In the genomic region with DNA sequence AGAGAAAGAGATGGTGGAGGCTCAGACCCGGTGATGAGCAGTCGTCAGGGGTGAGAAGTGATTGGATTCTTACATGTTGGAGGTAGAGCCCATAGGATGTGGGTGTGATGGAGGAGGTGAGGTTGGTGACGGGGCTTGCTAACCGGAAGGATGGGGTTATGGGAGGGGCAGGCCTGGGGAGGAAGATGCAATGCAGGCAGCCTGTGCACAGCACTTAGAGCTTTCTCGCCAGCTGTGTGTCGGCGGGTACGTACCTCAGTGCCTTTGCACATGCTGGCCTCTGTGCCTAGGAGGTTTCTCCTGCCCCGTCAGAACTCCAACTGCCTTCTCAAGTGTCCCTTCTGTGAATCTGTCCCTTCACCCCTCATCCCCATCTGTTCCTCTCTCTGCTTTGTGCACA, we compare ENCODE assay signal across 13 cellular contexts. TPM values are rescaled to one million over a fixed set of nuclear protein-coding genes. Genes with fewer than 3 reads are reported as not detected.
DNase-seq lines count a peak whose midpoint lies in the region; ATAC-seq and TF ChIP-seq lines count a peak whose summit lies in the region.
"Had no signal": no experiment of that assay in that cellular context is flagged by ENCODE, and none has a peak within 500 bp of the region (broad histone marks: within the 10 kb centered on the region; RNA-seq: fewer than 3 reads in every experiment).

No MANE protein-coding gene starts in this region.

- H3K36me3 Mint-ChIP-seq in MCF 10A (ENCODE audit: insufficient read depth, unreplicated experiment) = no peaks in the 10 kb centered on the region
- H3K36me3 Mint-ChIP-seq in activated CD8-positive, alpha-beta T cell treated with anti-CD3 and anti-CD28 coated beads, Interleukin-2, amount 10 ng/mL, durations not matched to agents 7 days and 5 days (ENCODE audit: low read depth) = no peaks in the 10 kb centered on the region
- peaks cover 5% of the 10 kb centered on the region for H3K36me3 Mint-ChIP-seq in effector memory CD8-positive, alpha-beta T cell (ENCODE audit: insufficient read depth)
- H3K36me3 Mint-ChIP-seq in type B pancreatic cell = no peaks in the 10 kb centered on the region

- H3K9me3 ChIP-seq in mammary epithelial cell (replicated peaks; ENCODE audit: insufficient read depth, low read length) (no peaks in the 10 kb centered on the region), BE2C (no peaks in the 10 kb centered on the region)
- H3K9me3 ChIP-seq: upper lobe of left lung had no signal

- H3K27me3 Mint-ChIP-seq in MCF 10A (ENCODE audit: insufficient read depth, unreplicated experiment) (no peaks in the 10 kb centered on the region), type B pancreatic cell (peaks cover 45% of the 10 kb centered on the region)
- H3K27me3 Mint-ChIP-seq in activated CD8-positive, alpha-beta T cell treated with anti-CD3 and anti-CD28 coated beads, Interleukin-2, amount 10 ng/mL, durations not matched to agents 7 days and 5 days (ENCODE audit: low read depth) = peaks cover 32% of the 10 kb centered on the region
- peaks cover 9 to 35% of the 10 kb centered on the region in 2 donors for H3K27me3 Mint-ChIP-seq in effector memory CD8-positive, alpha-beta T cell

- no peaks in the 10 kb centered on the region for H4K20me1 ChIP-seq in mammary epithelial cell (ENCODE audit: insufficient read depth, low read length)

- H3K27ac ChIP-seq in mammary epithelial cell (ENCODE audit: insufficient read depth, low read depth, low read length) = no peak overlapping the region
- H3K27ac ChIP-seq: upper lobe of left lung had no signal

- CTCF ChIA-PET in mammary epithelial cell (lab: Charles Lee; ENCODE audit: low non-redundant PET) (interaction anchor here (0.6 to 1.4 kb wide), 3 partner anchors 26 to 711 kb away, joined by 4 to 10 read pairs (median 10); no protein-coding TSS in a partner anchor), MCF 10A (lab: Yijun Ruan, JAX) (interaction anchor here (0.6 to 22.1 kb wide), 26 partner anchors 9 to 1382 kb away, joined by 3 to 385 read pairs (median 6); partner anchors contain the start of gene DHCR24)
- CTCF ChIA-PET in activated CD8-positive, alpha-beta T cell treated with anti-CD3 and anti-CD28 coated beads, Interleukin-2, amount 10 ng/mL, durations not matched to agents 7 days and 5 days (lab: Charles Lee) = interaction anchor here (0.6 to 6.4 kb wide), 17 partner anchors 9 to 194 kb away, joined by 3 to 119 read pairs (median 4); partner anchors contain the start of genes DHCR24 and TTC22

- dilution Hi-C loops in mammary epithelial cell (cut with HindIII; ENCODE audit: low sequenced_read_pairs) = no loop called here

- no peak overlapping the region for H3K9ac ChIP-seq in mammary epithelial cell (ENCODE audit: insufficient read depth, low read length)

- TF ChIP-seq CTCF in mammary epithelial cell (conservative IDR thresholded peaks at IDR 0.05 in 1 of 2, IDR thresholded peaks at IDR 0.05 in 1 of 2; ENCODE audit: extremely low read depth in 1 of 2, insufficient read depth in 1 of 2, low read depth in 1 of 2, low read length in 2 of 2) (no peak), MCF 10A (IDR thresholded peaks at IDR 0.05; ENCODE audit: unreplicated experiment) (no peak), type B pancreatic cell (conservative IDR thresholded peaks at IDR 0.05) (no peak), BE2C (IDR thresholded peaks at IDR 0.05; ENCODE audit: low read depth, low read length) (no peak)

- no peak overlapping the region for H3K4me3 Mint-ChIP-seq in MCF 10A (ENCODE audit: unreplicated experiment)
- peak overlapping the region; percentile 42 for H3K4me3 Mint-ChIP-seq in activated CD8-positive, alpha-beta T cell treated with anti-CD3 and anti-CD28 coated beads, Interleukin-2, amount 10 ng/mL, durations not matched to agents 7 days and 5 days
- peak overlapping the region; percentile 61 to 74 for H3K4me3 Mint-ChIP-seq in effector memory CD8-positive, alpha-beta T cell
- peak overlapping the region; percentile 65 for H3K4me3 Mint-ChIP-seq in type B pancreatic cell

- H3K9me3 Mint-ChIP-seq in MCF 10A (ENCODE audit: unreplicated experiment) (no peaks in the 10 kb centered on the region), type B pancreatic cell (no peaks in the 10 kb centered on the region)
- H3K9me3 Mint-ChIP-seq in activated CD8-positive, alpha-beta T cell treated with anti-CD3 and anti-CD28 coated beads, Interleukin-2, amount 10 ng/mL, durations not matched to agents 7 days and 5 days (ENCODE audit: insufficient read depth) = no peaks in the 10 kb centered on the region
- no peaks in the 10 kb centered on the region for H3K9me3 Mint-ChIP-seq in effector memory CD8-positive, alpha-beta T cell

- peak; percentile 79 for ATAC-seq in activated CD8-positive, alpha-beta T cell treated with anti-CD3 and anti-CD28 coated beads, Interleukin-2, amount 10 ng/mL, durations not matched to agents 7 days and 5 days
- ATAC-seq in effector memory CD8-positive, alpha-beta T cell (replicated peaks) = peak; percentile 91
- ATAC-seq in GM19463 (IDR thresholded peaks at IDR 0.05; ENCODE audit: unreplicated experiment) = no peak

- H3K4me2 ChIP-seq in mammary epithelial cell (ENCODE audit: insufficient read depth, low read depth, low read length) = no peak overlapping the region

- DNase-seq in mammary epithelial cell = no peak
- DNase-seq in MCF 10A (ENCODE audit: unreplicated experiment) = no peak
- peak; percentile 81 for DNase-seq in activated CD8-positive, alpha-beta T cell treated with anti-CD3 and anti-CD28 coated beads, Interleukin-2, amount 10 ng/mL, durations not matched to agents 7 days and 5 days
- DNase-seq in effector memory CD8-positive, alpha-beta T cell = peak; percentile 45 to 60 (median 52)
- DNase-seq in type B pancreatic cell (ENCODE audit: extremely low spot score, unreplicated experiment) = no peak
- no peak for DNase-seq in BE2C
- DNase-seq in effector CD4-positive, alpha-beta T cell = no peak
- DNase-seq: retina had no signal

- H3K4me1 Mint-ChIP-seq in MCF 10A (ENCODE audit: insufficient read depth, unreplicated experiment) (peaks cover 5% of the 10 kb centered on the region), type B pancreatic cell (ENCODE audit: unreplicated experiment) (peaks cover 28% of the 10 kb centered on the region)
- H3K4me1 Mint-ChIP-seq in activated CD8-positive, alpha-beta T cell treated with anti-CD3 and anti-CD28 coated beads, Interleukin-2, amount 10 ng/mL, durations not matched to agents 7 days and 5 days (ENCODE audit: low read depth) = peaks cover 40% of the 10 kb centered on the region
- H3K4me1 Mint-ChIP-seq in effector memory CD8-positive, alpha-beta T cell (ENCODE audit: low read depth in 2 of 2) = peaks cover 23 to 24% of the 10 kb centered on the region in 2 donors

- no peak overlapping the region for H2AFZ ChIP-seq in mammary epithelial cell (ENCODE audit: low read depth, low read length)

- in situ Hi-C loops in mammary epithelial cell (cut with MboI; ENCODE audit: low sequenced_read_pairs in 2 of 2) = loop anchor here (5.0 to 10.0 kb wide), 2 partner anchors 44 to 111 kb away; partner anchors contain the start of gene DHCR24 (in 1 of the 2)

- intact Hi-C loops in mammary epithelial cell (cut with micrococcal nuclease) (loop anchor here (1.0 to 5.0 kb wide), 5 partner anchors 26 to 323 kb away; partner anchors contain the start of gene DHCR24), MCF 10A (cut with micrococcal nuclease) (loop anchor here (1.0 kb wide), 3 partner anchors 26 to 51 kb away; no protein-coding TSS in a partner anchor)

- no peaks in the 10 kb centered on the region for H3K36me3 ChIP-seq in mammary epithelial cell (ENCODE audit: insufficient read depth, low read length)
- no peaks in the 10 kb centered on the region for H3K36me3 ChIP-seq in BE2C
- H3K36me3 ChIP-seq: upper lobe of left lung had no signal

- H3K27ac Mint-ChIP-seq in MCF 10A (ENCODE audit: low read depth, unreplicated experiment) (no peak overlapping the region), type B pancreatic cell (no peak overlapping the region)
- peak overlapping the region; percentile 87 for H3K27ac Mint-ChIP-seq in activated CD8-positive, alpha-beta T cell treated with anti-CD3 and anti-CD28 coated beads, Interleukin-2, amount 10 ng/mL, durations not matched to agents 7 days and 5 days
- H3K27ac Mint-ChIP-seq in effector memory CD8-positive, alpha-beta T cell = peak overlapping the region; percentile 11 to 32

- POLR2A ChIA-PET in MCF 10A (lab: Yijun Ruan, JAX) = interaction anchor here (0.6 to 1.9 kb wide), 4 partner anchors 39 to 73 kb away, joined by 4 to 7 read pairs (median 4); no protein-coding TSS in a partner anchor
- POLR2A ChIA-PET in activated CD8-positive, alpha-beta T cell treated with anti-CD3 and anti-CD28 coated beads, Interleukin-2, amount 10 ng/mL, durations not matched to agents 7 days and 5 days (lab: Charles Lee) = interaction anchor here (0.8 to 1.7 kb wide), 2 partner anchors 45 to 51 kb away, joined by 3 to 9 read pairs; no protein-coding TSS in a partner anchor

- H3K4me3 ChIP-seq in mammary epithelial cell (replicated peaks in 1 of 3; ENCODE audit: insufficient read depth in 1 of 3, low read depth in 2 of 3, low read length in 3 of 3) (no peak overlapping the region), BE2C (ENCODE audit: low read depth, low read length) (no peak overlapping the region)

- H3K79me2 ChIP-seq in mammary epithelial cell (ENCODE audit: insufficient read depth, low read length) = no peaks in the 10 kb centered on the region

- H3K27me3 ChIP-seq in mammary epithelial cell (ENCODE audit: insufficient read depth, low read length) = no peaks in the 10 kb centered on the region
- H3K27me3 ChIP-seq in BE2C = no peaks in the 10 kb centered on the region

- 95% methylated on average over 9 of the region's 9 CpGs for WGBS in mammary epithelial cell (ENCODE audit: low coverage, missing lambda C conversion rate)

- TSS peak; percentile 49 for BruUV-seq in mammary epithelial cell (replicated peaks; lab: Mats Ljungman, UMichigan)
- no TSS peak for BruUV-seq in MCF 10A (replicated peaks; lab: Mats Ljungman, UMichigan)

- H3K4me1 ChIP-seq in mammary epithelial cell (ENCODE audit: insufficient read depth, low read length) (peaks cover 5% of the 10 kb centered on the region), BE2C (no peaks in the 10 kb centered on the region)

RNA-seq across cellular contexts. Expression of gene BSND, which starts 2.9 kb away (rescaled TPM):
- not detected for total RNA-seq in mammary epithelial cell
- not detected for polyA plus RNA-seq in mammary epithelial cell
- not detected for polyA minus RNA-seq in mammary epithelial cell
- total RNA-seq in MCF 10A (2022) = not detected in 2 replicates
- under 1 TPM in 1 of 2 experiments, not detected in 1; 0.05 TPM for total RNA-seq in activated CD8-positive, alpha-beta T cell treated with anti-CD3 and anti-CD28 coated beads, Interleukin-2, amount 10 ng/mL, durations not matched to agents 7 days and 5 days
- 0.05 TPM in 1 of 2 replicates, not detected in the other for total RNA-seq in type B pancreatic cell (ENCODE audit: low replicate concordance)
- not detected for polyA plus RNA-seq in BE2C (2012; ENCODE audit: insufficient read depth, insufficient read length, low read depth)
- total RNA-seq: bronchial epithelial cell, HT1080, mononuclear cell had no signal

RNA-seq across cellular contexts. Expression of gene TMEM61, which starts 15.4 kb away (rescaled TPM):
- 1 to 10 TPM; 1.3 to 1.8 TPM for total RNA-seq in mammary epithelial cell
- polyA plus RNA-seq in mammary epithelial cell = 0.78 TPM
- 8.6 TPM for polyA minus RNA-seq in mammary epithelial cell
- total RNA-seq in MCF 10A (2022) = 0.39 TPM in 1 of 2 replicates, not detected in the other
- not detected for total RNA-seq in activated CD8-positive, alpha-beta T cell treated with anti-CD3 and anti-CD28 coated beads, Interleukin-2, amount 10 ng/mL, durations not matched to agents 7 days and 5 days
- 2.9 and 3.8 TPM in 2 replicates for total RNA-seq in type B pancreatic cell (ENCODE audit: low replicate concordance)
- not detected for polyA plus RNA-seq in BE2C (2012; ENCODE audit: insufficient read depth, insufficient read length, low read depth)
- total RNA-seq: HT1080, mononuclear cell had no signal

RNA-seq across cellular contexts. Expression of gene PCSK9, which starts 43.5 kb away (rescaled TPM):
- total RNA-seq in mammary epithelial cell (10 to 100 TPM in 1 of 2 donors, under 1 TPM in 1; 0.67 to 75.0 TPM), MCF 10A (2022) (not detected in 2 replicates), type B pancreatic cell (ENCODE audit: low replicate concordance) (9.5 and 15.3 TPM in 2 replicates)
- 52.1 TPM for polyA plus RNA-seq in mammary epithelial cell
- polyA minus RNA-seq in mammary epithelial cell = 39.9 TPM
- total RNA-seq in activated CD8-positive, alpha-beta T cell treated with anti-CD3 and anti-CD28 coated beads, Interleukin-2, amount 10 ng/mL, durations not matched to agents 7 days and 5 days = not detected
- not detected for polyA plus RNA-seq in BE2C (2012; ENCODE audit: insufficient read depth, insufficient read length, low read depth)
- total RNA-seq: mononuclear cell had no signal

Comparison
In these comparisons a context has a peak if more than half of its experiments do, and no peak if none do; other contexts are left out.
1. DNase-seq: peak in activated CD8-positive, alpha-beta T cell treated with anti-CD3 and anti-CD28 coated beads, Interleukin-2, amount 10 ng/mL, durations not matched to agents 7 days and 5 days (single experiment) and effector memory CD8-positive, alpha-beta T cell (3 of 3); none in mammary epithelial cell (single experiment), MCF 10A (single experiment), type B pancreatic cell (single experiment), BE2C (single experiment) and effector CD4-positive, alpha-beta T cell (single experiment).
2. H3K27ac Mint-ChIP-seq: peak in activated CD8-positive, alpha-beta T cell treated with anti-CD3 and anti-CD28 coated beads, Interleukin-2, amount 10 ng/mL, durations not matched to agents 7 days and 5 days (single experiment) and effector memory CD8-positive, alpha-beta T cell (2 of 2); none in MCF 10A (single experiment) and type B pancreatic cell (single experiment).